Comparison of ENCODE assay signal across 27 cellular contexts in genomic region chr1:91863498-91863897, GRCh38. TPM values are rescaled to one million over a fixed set of nuclear protein-coding genes. Genes with fewer than 3 reads are reported as not detected.
DNase-seq lines count a peak whose midpoint lies in the region.
"Had no signal": no experiment of that assay in that cellular context is flagged by ENCODE, and none has a peak within 500 bp of the region (broad histone marks: within the 10 kb centered on the region; RNA-seq: fewer than 3 reads in every experiment).

No MANE protein-coding gene starts in this region.

- H3K27me3 ChIP-seq in adipocyte (replicated peaks; ENCODE audit: control insufficient read depth, insufficient read depth, low read length) (no peaks in the 10 kb centered on the region), mesenchymal stem cell (ENCODE audit: control insufficient read depth in 1 of 2, insufficient read depth in 1 of 2, low read length in 2 of 2) (no peaks in the 10 kb centered on the region), skeletal muscle satellite cell (ENCODE audit: control insufficient read depth, insufficient read depth, low read length) (no peaks in the 10 kb centered on the region)
- H3K27me3 ChIP-seq: brain microvascular endothelial cell, right lobe of liver, suprapubic skin, upper lobe of right lung had no signal

- no peak overlapping the region for H2AFZ ChIP-seq in mesenchymal stem cell (ENCODE audit: low read depth, low read length)

- no peak overlapping the region for H2BK5ac ChIP-seq in mesenchymal stem cell (ENCODE audit: low read depth, low read length, poor library complexity, severe bottlenecking)

- H3K14ac ChIP-seq in mesenchymal stem cell (ENCODE audit: low read length in 2 of 2): no peak overlapping the region

- H3K4me1 ChIP-seq in adipocyte (ENCODE audit: control insufficient read depth, insufficient read depth, low read length) (peaks cover 42% of the 10 kb centered on the region), mesenchymal stem cell (ENCODE audit: control insufficient read depth, insufficient read depth, low read depth, low read length) (peaks cover 4% of the 10 kb centered on the region), skeletal muscle satellite cell (ENCODE audit: control insufficient read depth, insufficient read depth, low read length) (peaks cover 14% of the 10 kb centered on the region)
- H3K4me1 ChIP-seq: right lobe of liver, upper lobe of right lung had no signal

- H2BK120ac ChIP-seq in mesenchymal stem cell (ENCODE audit: low read depth, low read length): no peak overlapping the region

- no peak overlapping the region for H3K27ac ChIP-seq in mesenchymal stem cell (ENCODE audit: low read length, poor library complexity, severe bottlenecking)
- H3K27ac ChIP-seq: brain microvascular endothelial cell, right lobe of liver, upper lobe of right lung had no signal

- DNase-seq in ELR (ENCODE audit: low read depth) (peak; percentile 17), adipocyte (ENCODE audit: low read depth) (no peak), mesenchymal stem cell (peak; percentile 37), SW 1271 (lab: John Stamatoyannopoulos, UW) (no peak), CD1c-positive myeloid dendritic cell (ENCODE audit: extremely low spot score) (no peak), COLO829 (ENCODE audit: low spot score) (no peak), HuH-7 (ENCODE audit: low spot score) (no peak)
- DNase-seq: activated CD4-positive, alpha-beta T cell treated with anti-CD3 and anti-CD28 coated beads for 36 hours; activated CD8-positive, alpha-beta T cell treated with anti-CD3 and anti-CD28 coated beads, Interleukin-2, amount 10 ng/mL, durations not matched to agents 7 days and 5 days; activated naive CD4-positive, alpha-beta T cell treated with anti-CD3 and anti-CD28 coated beads, Interleukin-2, amount 10 ng/mL, durations not matched to agents 7 days and 5 days; amygdala; brain microvascular endothelial cell; CD4-positive, alpha-beta T cell; H7; hypothalamus; left colon; NCI-H1417 treated with DMSO at 0.1 percent for 48 hours; NCI-H2029 treated with DMSO at 0.1 percent for 48 hours; NCI-H526 treated with DMSO at 0.1 percent for 48 hours; posterior cingulate gyrus; right lobe of liver; SHP77 treated with DMSO at 0.1 percent for 48 hours; stimulated activated CD4-positive, alpha-beta T cell treated with anti-CD3 and anti-CD28 coated beads, Interleukin-15, amount 100 ng/mL, for 24 hours; stimulated activated CD4-positive, alpha-beta T cell treated with anti-CD3 and anti-CD28 coated beads, Interleukin-4, amount 100 ng/mL, for 4 hours; upper lobe of right lung had no signal

- peaks cover 25% of the 10 kb centered on the region for H3K36me3 ChIP-seq in adipocyte (ENCODE audit: control insufficient read depth, insufficient read depth, low read length, severe bottlenecking)
- peaks cover 3 to 64% of the 10 kb centered on the region in 2 experiments for H3K36me3 ChIP-seq in mesenchymal stem cell (ENCODE audit: control insufficient read depth in 1 of 2, insufficient read depth in 2 of 2, low read depth in 1 of 2, low read length in 2 of 2)
- no peaks in the 10 kb centered on the region for H3K36me3 ChIP-seq in skeletal muscle satellite cell (ENCODE audit: insufficient read depth, low read length)
- H3K36me3 ChIP-seq: brain microvascular endothelial cell, right lobe of liver, suprapubic skin, upper lobe of right lung had no signal

- H2BK12ac ChIP-seq in mesenchymal stem cell (ENCODE audit: low read length in 2 of 2): no peak overlapping the region

- peak overlapping the region; percentile 69 for H3K4me3 ChIP-seq in adipocyte (ENCODE audit: low read length)
- H3K4me3 ChIP-seq in mesenchymal stem cell (ENCODE audit: insufficient read depth in 1 of 2, low read depth in 1 of 2, low read length in 2 of 2): no peak overlapping the region
- no peak overlapping the region for H3K4me3 ChIP-seq in skeletal muscle satellite cell (ENCODE audit: low read length)
- H3K4me3 ChIP-seq: right lobe of liver, suprapubic skin, upper lobe of right lung had no signal

- no peak overlapping the region for H3K4me2 ChIP-seq in mesenchymal stem cell (ENCODE audit: low read length, poor library complexity, severe bottlenecking)
- H3K4me2 ChIP-seq in skeletal muscle satellite cell (ENCODE audit: low read length): peak overlapping the region; percentile 64

- no peak overlapping the region for H4K8ac ChIP-seq in mesenchymal stem cell (ENCODE audit: low read length)

- no peak overlapping the region for H3K18ac ChIP-seq in mesenchymal stem cell (ENCODE audit: low read depth in 1 of 2, low read length in 2 of 2)

- no peak overlapping the region for H2BK15ac ChIP-seq in mesenchymal stem cell (ENCODE audit: low read depth, poor library complexity, severe bottlenecking)

- no peak overlapping the region for H3K4ac ChIP-seq in mesenchymal stem cell (ENCODE audit: low read depth in 1 of 2, low read length in 2 of 2)

- no peaks in the 10 kb centered on the region for H3K9me3 ChIP-seq in adipocyte (ENCODE audit: control insufficient read depth, low read length)
- no peaks in the 10 kb centered on the region for H3K9me3 ChIP-seq in mesenchymal stem cell (ENCODE audit: control insufficient read depth, low read length)
- H3K9me3 ChIP-seq in skeletal muscle satellite cell (replicated peaks; ENCODE audit: low read length): no peaks in the 10 kb centered on the region
- H3K9me3 ChIP-seq: right lobe of liver, suprapubic skin, upper lobe of right lung had no signal

- no peak overlapping the region for H2AK5ac ChIP-seq in mesenchymal stem cell (ENCODE audit: low read length, severe bottlenecking)

- H3K79me1 ChIP-seq in mesenchymal stem cell (replicated peaks; ENCODE audit: low read length, poor library complexity, severe bottlenecking): peaks cover 28% of the 10 kb centered on the region

- peak overlapping the region; percentile 43 for H3K9ac ChIP-seq in adipocyte (ENCODE audit: low read length)
- H3K9ac ChIP-seq in mesenchymal stem cell (ENCODE audit: low read length): peak overlapping the region; percentile 71
- H3K9ac ChIP-seq in skeletal muscle satellite cell (ENCODE audit: low read depth, low read length): peak overlapping the region; percentile 3

- no peak overlapping the region for H3K23ac ChIP-seq in mesenchymal stem cell (ENCODE audit: low read length in 2 of 2)

- WGBS in mesenchymal stem cell: 49% methylated on average over 2 of the region's 3 CpGs

- H4K91ac ChIP-seq in mesenchymal stem cell (ENCODE audit: low read length): no peak overlapping the region

RNA-seq across cellular contexts. Expression of gene TGFBR3, which starts 22.5 kb away (rescaled TPM):
- polyA plus RNA-seq in mesenchymal stem cell (2013, experiment 1 of 2): 10.0 TPM
- polyA plus RNA-seq in mesenchymal stem cell (2013, experiment 2 of 2): 10.3 TPM
- 40.1 and 71.9 TPM in 2 replicates for total RNA-seq in skeletal muscle satellite cell (2012; rRNA removed)

Comparison
In these comparisons a context has a peak if more than half of its experiments do, and no peak if none do; other contexts are left out.
1. DNase-seq: peak in ELR (single experiment) and mesenchymal stem cell (single experiment); none in adipocyte (single experiment), SW 1271 (0 of 2), CD1c-positive myeloid dendritic cell (single experiment), COLO829 (single experiment) and HuH-7 (single experiment).
2. H3K9ac ChIP-seq: peak in every context shown above with its lines; median percentile 71 in mesenchymal stem cell; 43 in adipocyte; 3 in skeletal muscle satellite cell.